ENCODE assay signal across 19 cellular contexts in the genomic region with DNA sequence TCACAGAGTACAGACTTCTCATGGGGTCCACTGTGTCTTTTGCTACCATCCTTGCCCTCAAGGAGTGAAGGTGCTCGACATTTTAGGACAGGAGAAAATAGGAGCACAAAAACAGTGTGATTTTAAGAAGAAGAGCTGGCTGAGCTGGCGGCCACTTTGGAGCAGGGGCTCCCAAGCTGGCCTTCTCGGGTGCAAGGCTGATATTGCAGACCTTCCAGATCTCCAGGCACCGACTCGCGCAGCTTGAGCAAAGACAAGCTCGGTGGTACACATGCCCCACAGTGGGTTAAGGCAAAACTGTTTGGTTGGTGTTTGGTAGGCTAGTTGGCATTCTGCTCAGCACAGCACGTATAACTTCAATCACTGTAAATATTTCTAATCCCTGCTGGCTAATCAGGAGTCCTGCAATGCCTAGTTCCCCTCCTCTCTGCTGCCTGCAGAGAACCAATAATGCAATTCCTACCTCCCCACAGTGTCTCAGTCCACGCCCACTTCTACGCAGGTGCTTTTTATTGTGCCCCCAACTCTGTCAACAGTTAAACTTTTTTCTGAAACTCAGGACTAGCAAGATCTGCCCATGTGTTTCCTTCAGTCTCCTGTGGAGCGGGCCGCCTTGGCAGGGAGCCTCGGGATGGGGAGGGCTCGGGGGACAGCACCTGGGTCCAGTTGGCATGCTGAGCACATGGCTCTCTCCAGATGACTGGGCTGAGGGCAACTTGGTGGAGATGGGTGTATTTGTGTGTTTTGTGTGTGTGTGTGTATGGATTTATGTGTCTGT. TPM values are rescaled to one million over a fixed set of nuclear protein-coding genes. Genes with fewer than 3 reads are reported as not detected.
DNase-seq lines count a peak whose midpoint lies in the region; ATAC-seq and TF ChIP-seq lines count a peak whose summit lies in the region.
"Had no signal": no experiment of that assay in that cellular context is flagged by ENCODE, and none has a peak within 500 bp of the region (broad histone marks: within the 10 kb centered on the region; RNA-seq: fewer than 3 reads in every experiment).

No MANE protein-coding gene starts in this region.

- H3K4me1 ChIP-seq in HEK293 (ENCODE audit: control insufficient read depth, insufficient read depth, low read length) = no peaks in the 10 kb centered on the region
- H3K4me1 ChIP-seq in naive thymus-derived CD4-positive, alpha-beta T cell (ENCODE audit: control insufficient read depth in 2 of 2, insufficient read depth in 2 of 2, low read length in 2 of 2) = no peaks in the 10 kb centered on the region
- H3K4me1 ChIP-seq: HAP-1 had no signal

- no peak overlapping the region for H3K4me3 ChIP-seq in HEK293 (ENCODE audit: low read depth, low read length)
- H3K4me3 ChIP-seq in naive thymus-derived CD4-positive, alpha-beta T cell (ENCODE audit: low read length) = no peak overlapping the region
- H3K4me3 ChIP-seq: HAP-1, PC-9 had no signal

- H3K9me3 Mint-ChIP-seq in WTC11 (no peaks in the 10 kb centered on the region), progenitor cell of endocrine pancreas (ENCODE audit: low read depth) (no peaks in the 10 kb centered on the region)
- no peaks in the 10 kb centered on the region for H3K9me3 Mint-ChIP-seq in naive thymus-derived CD4-positive, alpha-beta T cell
- H3K9me3 Mint-ChIP-seq: CD8-positive, alpha-beta T cell; IgD-negative memory B cell had no signal

- DNase-seq in DMS 273 (lab: John Stamatoyannopoulos, UW; ENCODE audit: unreplicated experiment) (peak; percentile 13), DMS 273 treated with DMSO at 0.1 percent for 48 hours (lab: John Stamatoyannopoulos, UW) (no peak), WTC11 (ENCODE audit: low spot score) (no peak), progenitor cell of endocrine pancreas (ENCODE audit: low spot score, unreplicated experiment) (no peak), NCI-H2081 treated with DMSO at 0.1 percent for 48 hours (lab: John Stamatoyannopoulos, UW) (no peak), retina (no peak)
- no peak for DNase-seq in naive thymus-derived CD4-positive, alpha-beta T cell
- DNase-seq: NCI-H187 treated with DMSO at 0.1 percent for 48 hours, NCI-H2171 treated with DMSO at 0.1 percent for 48 hours, NCI-H524 treated with DMSO at 0.1 percent for 48 hours, PC-9 had no signal

- H3K9me3 ChIP-seq in HEK293 (ENCODE audit: control insufficient read depth, insufficient read depth, low read depth, low read length) = no peaks in the 10 kb centered on the region
- H3K9me3 ChIP-seq in naive thymus-derived CD4-positive, alpha-beta T cell (ENCODE audit: control insufficient read depth in 2 of 3, low read length in 3 of 3) = no peaks in the 10 kb centered on the region
- H3K9me3 ChIP-seq: HAP-1 had no signal

- H3K27me3 ChIP-seq in naive thymus-derived CD4-positive, alpha-beta T cell (ENCODE audit: control insufficient read depth in 2 of 2, insufficient read depth in 2 of 2, low read length in 2 of 2) = no peaks in the 10 kb centered on the region

- H3K27ac Mint-ChIP-seq in WTC11 (no peak overlapping the region), progenitor cell of endocrine pancreas (no peak overlapping the region)
- H3K27ac Mint-ChIP-seq in naive thymus-derived CD4-positive, alpha-beta T cell = no peak overlapping the region
- H3K27ac Mint-ChIP-seq: CD8-positive, alpha-beta T cell; IgD-negative memory B cell had no signal

- intact Hi-C loops in naive thymus-derived CD4-positive, alpha-beta T cell (cut with micrococcal nuclease) = no loop called here

- TF ChIP-seq CTCF in HEK293 (tag by site-specific recombination; IDR thresholded peaks at IDR 0.05) (no peak), WTC11 (IDR thresholded peaks at IDR 0.05) (no peak), progenitor cell of endocrine pancreas (IDR thresholded peaks at IDR 0.05; ENCODE audit: unreplicated experiment) (peak; percentile 16)

- no peak overlapping the region for H3K4me3 Mint-ChIP-seq in WTC11
- no peak overlapping the region for H3K4me3 Mint-ChIP-seq in progenitor cell of endocrine pancreas (ENCODE audit: low read depth)
- no peak overlapping the region for H3K4me3 Mint-ChIP-seq in naive thymus-derived CD4-positive, alpha-beta T cell
- H3K4me3 Mint-ChIP-seq: CD8-positive, alpha-beta T cell had no signal

- H3K27me3 Mint-ChIP-seq in WTC11 (ENCODE audit: low read depth) (no peaks in the 10 kb centered on the region; the same call in 1 of the 2 replicates), progenitor cell of endocrine pancreas (peaks cover 30% of the 10 kb centered on the region)
- H3K27me3 Mint-ChIP-seq in naive thymus-derived CD4-positive, alpha-beta T cell = peaks cover 0 to 19% (median 8%) of the 10 kb centered on the region in 5 donors
- H3K27me3 Mint-ChIP-seq: IgD-negative memory B cell had no signal

- H3K4me1 Mint-ChIP-seq in WTC11 = peaks cover 7% of the 10 kb centered on the region
- H3K4me1 Mint-ChIP-seq in progenitor cell of endocrine pancreas (ENCODE audit: low read depth) = peaks cover 1% of the 10 kb centered on the region
- no peaks in the 10 kb centered on the region for H3K4me1 Mint-ChIP-seq in naive thymus-derived CD4-positive, alpha-beta T cell
- H3K4me1 Mint-ChIP-seq: IgD-negative memory B cell had no signal

- H3K36me3 Mint-ChIP-seq in WTC11 = no peaks in the 10 kb centered on the region
- no peaks in the 10 kb centered on the region for H3K36me3 Mint-ChIP-seq in progenitor cell of endocrine pancreas (ENCODE audit: insufficient read depth)
- no peaks in the 10 kb centered on the region for H3K36me3 Mint-ChIP-seq in naive thymus-derived CD4-positive, alpha-beta T cell
- H3K36me3 Mint-ChIP-seq: CD8-positive, alpha-beta T cell; IgD-negative memory B cell had no signal

- H3K36me3 ChIP-seq in HEK293 (ENCODE audit: control insufficient read depth in 2 of 2, insufficient read depth in 1 of 2, low read length in 2 of 2) = no peaks in the 10 kb centered on the region
- H3K36me3 ChIP-seq in naive thymus-derived CD4-positive, alpha-beta T cell (ENCODE audit: control insufficient read depth in 2 of 3, insufficient read depth in 3 of 3, low read length in 3 of 3) = no peaks in the 10 kb centered on the region
- H3K36me3 ChIP-seq: HAP-1 had no signal

- CTCF ChIA-PET in HEK293 (lab: Yijun Ruan, JAX) = interaction anchor here (1.0 kb wide), 1 partner anchor 50 kb away, joined by 3 read pairs; no protein-coding TSS in a partner anchor
- CTCF ChIA-PET in WTC11 (lab: Charles Lee) = interaction anchor here (1.1 to 1.3 kb wide), 2 partner anchors 11 to 12 kb away, joined by 3 read pairs; no protein-coding TSS in a partner anchor
- CTCF ChIA-PET in naive thymus-derived CD4-positive, alpha-beta T cell (lab: Charles Lee) = no interaction called here

- POLR2A ChIA-PET in HEK293 (lab: Yijun Ruan, JAX) (no interaction called here), WTC11 (lab: Charles Lee) (no interaction called here)
- POLR2A ChIA-PET in naive thymus-derived CD4-positive, alpha-beta T cell (lab: Charles Lee) = no interaction called here

- peak; percentile 50 for ATAC-seq in WTC11
- no peak for ATAC-seq in naive thymus-derived CD4-positive, alpha-beta T cell
- ATAC-seq: CD8-positive, alpha-beta T cell had no signal

- no peak overlapping the region for H3K27ac ChIP-seq in HEK293 (ENCODE audit: extremely low read depth, low read depth, low read length)
- H3K27ac ChIP-seq in naive thymus-derived CD4-positive, alpha-beta T cell (ENCODE audit: low read depth, low read length) = no peak overlapping the region
- H3K27ac ChIP-seq: 22Rv1, PC-9 had no signal

TF ChIP-seq in HEK293, 187 proteins besides CTCF, POLR2A, EP300 and RAD21 (continues in another document):
- TF ChIP-seq KLF9 (tag by site-specific recombination; IDR thresholded peaks at IDR 0.05; ENCODE audit: low read depth) (no peak), ZNF585B (tag by site-specific recombination; IDR thresholded peaks at IDR 0.05) (no peak), HOXC10 (CRISPR knock-in tag; IDR thresholded peaks at IDR 0.05) (no peak), YY1 (tag by site-specific recombination; IDR thresholded peaks at IDR 0.05) (no peak), ZSCAN30 (tag by site-specific recombination; IDR thresholded peaks at IDR 0.05) (no peak), MEIS1 (CRISPR knock-in tag; IDR thresholded peaks at IDR 0.05; ENCODE audit: borderline replicate concordance) (no peak)
- TF ChIP-seq, protein P1, sequence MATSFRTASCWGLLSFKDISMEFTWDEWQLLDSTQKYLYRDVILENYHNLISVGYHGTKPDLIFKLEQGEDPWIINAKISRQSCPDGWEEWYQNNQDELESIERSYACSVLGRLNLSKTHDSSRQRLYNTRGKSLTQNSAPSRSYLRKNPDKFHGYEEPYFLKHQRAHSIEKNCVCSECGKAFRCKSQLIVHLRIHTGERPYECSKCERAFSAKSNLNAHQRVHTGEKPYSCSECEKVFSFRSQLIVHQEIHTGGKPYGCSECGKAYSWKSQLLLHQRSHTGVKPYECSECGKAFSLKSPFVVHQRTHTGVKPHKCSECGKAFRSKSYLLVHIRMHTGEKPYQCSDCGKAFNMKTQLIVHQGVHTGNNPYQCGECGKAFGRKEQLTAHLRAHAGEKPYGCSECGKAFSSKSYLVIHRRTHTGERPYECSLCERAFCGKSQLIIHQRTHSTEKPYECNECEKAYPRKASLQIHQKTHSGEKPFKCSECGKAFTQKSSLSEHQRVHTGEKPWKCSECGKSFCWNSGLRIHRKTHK (tag by site-specific recombination; IDR thresholded peaks at IDR 0.05) = no peak

TF ChIP-seq in WTC11, 78 proteins besides CTCF, POLR2A, EP300 and RAD21 (continues in another document):
- no peak for TF ChIP-seq ATF1 (CRISPR knock-in tag; IDR thresholded peaks at IDR 0.05)
- no peak for TF ChIP-seq ETV6 (CRISPR knock-in tag; IDR thresholded peaks at IDR 0.05)

RNA-seq across cellular contexts. Expression of a gene that starts 12.7 kb away (rescaled TPM):
- 3.3 to 3.9 TPM (median 3.6 TPM) in 3 replicates for total RNA-seq in WTC11 (2021)
- total RNA-seq in progenitor cell of endocrine pancreas = 4.8 and 5.9 TPM in 2 replicates
- not detected for total RNA-seq in naive thymus-derived CD4-positive, alpha-beta T cell
- polyA plus RNA-seq in naive thymus-derived CD4-positive, alpha-beta T cell = not detected
- total RNA-seq: CD8-positive, alpha-beta T cell; Daoy; HT-29; PC-9 had no signal
- polyA plus RNA-seq: BJ, IgD-negative memory B cell had no signal
